17 cellular contexts compared by ENCODE assay signal in the genomic region with DNA sequence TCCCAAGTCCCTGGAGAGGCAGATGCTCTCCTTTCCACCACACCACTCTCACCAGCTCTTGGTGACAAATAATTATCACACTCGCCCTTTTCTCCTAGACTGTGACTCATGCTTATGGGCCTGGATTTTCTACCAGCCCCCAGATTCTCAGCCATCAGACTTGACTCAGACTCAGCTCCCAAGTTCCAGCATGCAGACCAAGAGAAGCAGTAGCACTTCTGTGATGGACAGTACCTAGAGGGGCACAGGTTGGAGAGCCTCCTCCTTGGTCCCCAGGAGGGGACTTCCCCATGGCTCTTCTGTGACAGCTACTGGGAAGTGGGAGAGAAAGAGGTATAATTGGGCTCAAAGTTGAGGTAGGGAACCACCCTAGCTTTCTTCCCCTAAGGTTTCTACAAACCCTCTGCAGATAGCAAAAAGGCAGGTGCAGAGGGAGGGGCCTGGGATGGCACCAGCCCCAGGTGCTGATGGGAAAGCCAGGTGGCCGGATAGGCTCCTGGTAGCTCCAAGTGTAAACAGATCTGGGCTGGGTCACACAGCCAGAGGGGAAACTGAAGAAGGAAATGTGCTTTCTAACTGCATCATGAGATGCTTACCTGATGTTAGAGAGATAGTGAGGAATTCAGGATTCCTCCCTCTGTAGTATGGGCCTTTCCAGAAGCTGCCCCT. TPM values are rescaled to one million over a fixed set of nuclear protein-coding genes. Genes with fewer than 3 reads are reported as not detected.
A peak's percentile ranks its signal among the peaks of the same experiment; 100 is the strongest.
DNase-seq lines count a peak whose midpoint lies in the region; ATAC-seq and TF ChIP-seq lines count a peak whose summit lies in the region.
"Had no signal": no experiment of that assay in that cellular context is flagged by ENCODE, and none has a peak within 500 bp of the region (broad histone marks: within the 10 kb centered on the region; RNA-seq: fewer than 3 reads in every experiment).

No MANE protein-coding gene starts in this region.

- no peaks in the 10 kb centered on the region for H3K9me3 ChIP-seq in uterus
- H3K9me3 ChIP-seq: heart right ventricle, MG63 had no signal

- peaks cover 4 to 11% of the 10 kb centered on the region in 2 donors for H3K4me1 ChIP-seq in uterus
- H3K4me1 ChIP-seq: heart right ventricle had no signal

- peaks cover 7% of the 10 kb centered on the region for H3K27me3 Mint-ChIP-seq in activated T-helper 1 cell treated with anti-CD3 and anti-CD28 coated beads, Interleukin-12 subunit alpha, Interleukin-12 subunit beta, Interleukin-2, Interleukin-4 antibody, amounts not matched to agents 30 ng/mL and 10 ng/mL and 1 ng/mL, durations not matched to agents 14 hours and 24 hours and 36 hours (ENCODE audit: insufficient read depth)

- no peak overlapping the region for H3K27ac Mint-ChIP-seq in activated naive CD4-positive, alpha-beta T cell treated with anti-CD3 and anti-CD28 coated beads, Interleukin-2, amount 50 U/mL, for 72 hours
- H3K27ac Mint-ChIP-seq in activated T-helper 1 cell treated with anti-CD3 and anti-CD28 coated beads, Interleukin-12 subunit alpha, Interleukin-12 subunit beta, Interleukin-2, Interleukin-4 antibody, amounts not matched to agents 30 ng/mL and 10 ng/mL and 1 ng/mL, durations not matched to agents 14 hours and 24 hours and 36 hours: no peak overlapping the region
- H3K27ac Mint-ChIP-seq: activated CD4-positive, alpha-beta T cell treated with anti-CD3 and anti-CD28 coated beads, Interleukin-2, amount 10 ng/mL, durations not matched to agents 24 days and 14 days had no signal

- intact Hi-C loops in uterus (cut with DNase I; ENCODE audit: low total_unique reads): no loop called here
- intact Hi-C loops in activated T-helper 1 cell treated with anti-CD3 and anti-CD28 coated beads, Interleukin-12 subunit alpha, Interleukin-12 subunit beta, Interleukin-2, Interleukin-4 antibody, amounts not matched to agents 30 ng/mL and 10 ng/mL and 1 ng/mL, durations not matched to agents 14 hours and 24 hours and 36 hours (cut with micrococcal nuclease): no loop called here

- peak; percentile 46 to 64 for ATAC-seq in activated naive CD4-positive, alpha-beta T cell treated with anti-CD3 and anti-CD28 coated beads, Interleukin-2, amount 50 U/mL, for 72 hours
- ATAC-seq in GM21360 (IDR thresholded peaks at IDR 0.05; ENCODE audit: unreplicated experiment): no peak
- ATAC-seq: heart right ventricle had no signal

- no peak overlapping the region for H3K4me3 ChIP-seq in epithelial cell of esophagus (ENCODE audit: low read length)
- no peak overlapping the region for H3K4me3 ChIP-seq in uterus
- H3K4me3 ChIP-seq: heart right ventricle, MG63 had no signal

- H3K27me3 ChIP-seq in uterus: no peaks in the 10 kb centered on the region
- H3K27me3 ChIP-seq: MG63 had no signal

- H3K36me3 ChIP-seq in uterus: no peaks in the 10 kb centered on the region
- H3K36me3 ChIP-seq: heart right ventricle, MG63 had no signal

- no peaks in the 10 kb centered on the region for H3K9me3 Mint-ChIP-seq in activated naive CD4-positive, alpha-beta T cell treated with anti-CD3 and anti-CD28 coated beads, Interleukin-2, amount 50 U/mL, for 72 hours
- no peaks in the 10 kb centered on the region for H3K9me3 Mint-ChIP-seq in activated T-helper 1 cell treated with anti-CD3 and anti-CD28 coated beads, Interleukin-12 subunit alpha, Interleukin-12 subunit beta, Interleukin-2, Interleukin-4 antibody, amounts not matched to agents 30 ng/mL and 10 ng/mL and 1 ng/mL, durations not matched to agents 14 hours and 24 hours and 36 hours
- H3K9me3 Mint-ChIP-seq: activated CD4-positive, alpha-beta T cell treated with anti-CD3 and anti-CD28 coated beads, Interleukin-2, amount 10 ng/mL, durations not matched to agents 24 days and 14 days had no signal

- no peak overlapping the region for H3K4me3 Mint-ChIP-seq in activated T-helper 1 cell treated with anti-CD3 and anti-CD28 coated beads, Interleukin-12 subunit alpha, Interleukin-12 subunit beta, Interleukin-2, Interleukin-4 antibody, amounts not matched to agents 30 ng/mL and 10 ng/mL and 1 ng/mL, durations not matched to agents 14 hours and 24 hours and 36 hours
- H3K4me3 Mint-ChIP-seq: activated CD4-positive, alpha-beta T cell treated with anti-CD3 and anti-CD28 coated beads, Interleukin-2, amount 10 ng/mL, durations not matched to agents 24 days and 14 days had no signal

- peak overlapping the region; percentile 92 to 93 for H3K27ac ChIP-seq in uterus
- H3K27ac ChIP-seq: heart right ventricle had no signal

- no peaks in the 10 kb centered on the region for H3K36me3 Mint-ChIP-seq in activated naive CD4-positive, alpha-beta T cell treated with anti-CD3 and anti-CD28 coated beads, Interleukin-2, amount 50 U/mL, for 72 hours
- H3K36me3 Mint-ChIP-seq in activated T-helper 1 cell treated with anti-CD3 and anti-CD28 coated beads, Interleukin-12 subunit alpha, Interleukin-12 subunit beta, Interleukin-2, Interleukin-4 antibody, amounts not matched to agents 30 ng/mL and 10 ng/mL and 1 ng/mL, durations not matched to agents 14 hours and 24 hours and 36 hours (ENCODE audit: low read depth): no peaks in the 10 kb centered on the region

- DNase-seq in activated naive CD4-positive, alpha-beta T cell treated with anti-CD3 and anti-CD28 coated beads, Interleukin-2, amount 50 U/mL, for 72 hours (ENCODE audit: low spot score in 2 of 2): no peak
- no peak for DNase-seq in activated naive CD4-positive, alpha-beta T cell treated with anti-CD3 and anti-CD28 coated beads, Interleukin-2, amount 50 U/mL, for 16 hours
- DNase-seq in NCI-H2196 treated with DMSO at 0.1 percent for 48 hours (lab: John Stamatoyannopoulos, UW; ENCODE audit: unreplicated experiment): peak; percentile 51
- DNase-seq in epithelial cell of esophagus (ENCODE audit: low read depth): peak; percentile 71
- DNase-seq in uterus: no peak
- no peak for DNase-seq in activated T-helper 1 cell treated with anti-CD3 and anti-CD28 coated beads, Interleukin-12 subunit alpha, Interleukin-12 subunit beta, Interleukin-2, Interleukin-4 antibody, amounts not matched to agents 30 ng/mL and 10 ng/mL and 1 ng/mL, durations not matched to agents 14 hours and 24 hours and 36 hours (ENCODE audit: low spot score)
- no peak for DNase-seq in NK-92 (lab: John Stamatoyannopoulos, UW; ENCODE audit: unreplicated experiment)
- DNase-seq: activated CD4-positive, alpha-beta T cell treated with anti-CD3 and anti-CD28 coated beads, Interleukin-2, amount 10 ng/mL, durations not matched to agents 24 days and 14 days; activated naive CD4-positive, alpha-beta T cell; heart right ventricle; MG63; Right ventricle myocardium superior had no signal

- H3K4me1 Mint-ChIP-seq in activated T-helper 1 cell treated with anti-CD3 and anti-CD28 coated beads, Interleukin-12 subunit alpha, Interleukin-12 subunit beta, Interleukin-2, Interleukin-4 antibody, amounts not matched to agents 30 ng/mL and 10 ng/mL and 1 ng/mL, durations not matched to agents 14 hours and 24 hours and 36 hours (ENCODE audit: low read depth): no peaks in the 10 kb centered on the region

- TF ChIP-seq CTCF in epithelial cell of esophagus (IDR thresholded peaks at IDR 0.05; ENCODE audit: insufficient read depth, low read depth, low read length, missing control alignments): no peak
- TF ChIP-seq CTCF in uterus (IDR thresholded peaks at IDR 0.05): no peak

- no peak for TF ChIP-seq POLR2A in uterus (IDR thresholded peaks at IDR 0.05)

RNA-seq across cellular contexts. Expression of a gene that starts 4.1 kb away (rescaled TPM):
- total RNA-seq in activated naive CD4-positive, alpha-beta T cell treated with anti-CD3 and anti-CD28 coated beads, Interleukin-2, amount 50 U/mL, for 72 hours: under 1 TPM in 1 of 2 donors, not detected in 1; 0.07 TPM
- total RNA-seq in uterus: 10 to 100 TPM; 19.4 to 84.6 (median 32.0) TPM
- total RNA-seq in activated T-helper 1 cell treated with anti-CD3 and anti-CD28 coated beads, Interleukin-12 subunit alpha, Interleukin-12 subunit beta, Interleukin-2, Interleukin-4 antibody, amounts not matched to agents 30 ng/mL and 10 ng/mL and 1 ng/mL, durations not matched to agents 14 hours and 24 hours and 36 hours: not detected in 2 replicates
- total RNA-seq: activated CD4-positive, alpha-beta T cell treated with anti-CD3 and anti-CD28 coated beads, Interleukin-2, amount 10 ng/mL, durations not matched to agents 24 days and 14 days; dermis microvascular lymphatic vessel endothelial cell; H7; lung microvascular endothelial cell; pulmonary artery endothelial cell; Right ventricle myocardium superior had no signal

RNA-seq across cellular contexts. Expression of a gene that starts 13.7 kb away (rescaled TPM):
- not detected for total RNA-seq in activated naive CD4-positive, alpha-beta T cell treated with anti-CD3 and anti-CD28 coated beads, Interleukin-2, amount 50 U/mL, for 72 hours
- not detected for total RNA-seq in uterus
- total RNA-seq in activated T-helper 1 cell treated with anti-CD3 and anti-CD28 coated beads, Interleukin-12 subunit alpha, Interleukin-12 subunit beta, Interleukin-2, Interleukin-4 antibody, amounts not matched to agents 30 ng/mL and 10 ng/mL and 1 ng/mL, durations not matched to agents 14 hours and 24 hours and 36 hours: not detected in 2 replicates
- total RNA-seq: activated CD4-positive, alpha-beta T cell treated with anti-CD3 and anti-CD28 coated beads, Interleukin-2, amount 10 ng/mL, durations not matched to agents 24 days and 14 days; dermis microvascular lymphatic vessel endothelial cell; H7; heart right ventricle; lung microvascular endothelial cell; pulmonary artery endothelial cell; Right ventricle myocardium superior had no signal

RNA-seq across cellular contexts. Expression of a gene that starts 18.5 kb away (rescaled TPM):
- total RNA-seq in activated naive CD4-positive, alpha-beta T cell treated with anti-CD3 and anti-CD28 coated beads, Interleukin-2, amount 50 U/mL, for 72 hours: 10 to 100 TPM; 49.8 to 52.9 TPM
- 10 to 100 TPM; 37.7 to 91.0 (median 62.9) TPM for total RNA-seq in uterus
- total RNA-seq in activated T-helper 1 cell treated with anti-CD3 and anti-CD28 coated beads, Interleukin-12 subunit alpha, Interleukin-12 subunit beta, Interleukin-2, Interleukin-4 antibody, amounts not matched to agents 30 ng/mL and 10 ng/mL and 1 ng/mL, durations not matched to agents 14 hours and 24 hours and 36 hours: 95.9 and 97.1 TPM in 2 replicates

RNA-seq across cellular contexts. Expression of a gene that starts 29.3 kb away (rescaled TPM):
- total RNA-seq in activated naive CD4-positive, alpha-beta T cell treated with anti-CD3 and anti-CD28 coated beads, Interleukin-2, amount 50 U/mL, for 72 hours: under 1 TPM; 0.43 to 0.56 TPM
- total RNA-seq in uterus: 1 to 10 TPM in 1 of 4 donors, not detected in 3; 1.2 TPM
- 0.34 and 0.96 TPM in 2 replicates for total RNA-seq in activated T-helper 1 cell treated with anti-CD3 and anti-CD28 coated beads, Interleukin-12 subunit alpha, Interleukin-12 subunit beta, Interleukin-2, Interleukin-4 antibody, amounts not matched to agents 30 ng/mL and 10 ng/mL and 1 ng/mL, durations not matched to agents 14 hours and 24 hours and 36 hours
- total RNA-seq: H7, lung microvascular endothelial cell, pulmonary artery endothelial cell had no signal

RNA-seq across cellular contexts. Expression of a gene that starts 34.0 kb away (rescaled TPM):
- 10 to 100 TPM in 1 of 2 donors, under 1 TPM in 1; 0.50 to 15.8 TPM for total RNA-seq in activated naive CD4-positive, alpha-beta T cell treated with anti-CD3 and anti-CD28 coated beads, Interleukin-2, amount 50 U/mL, for 72 hours
- 10 to 100 TPM in 2 of 4 donors, 1 to 10 TPM in 2; 2.3 to 22.9 (median 9.7) TPM for total RNA-seq in uterus
- 12.9 and 18.0 TPM in 2 replicates for total RNA-seq in activated T-helper 1 cell treated with anti-CD3 and anti-CD28 coated beads, Interleukin-12 subunit alpha, Interleukin-12 subunit beta, Interleukin-2, Interleukin-4 antibody, amounts not matched to agents 30 ng/mL and 10 ng/mL and 1 ng/mL, durations not matched to agents 14 hours and 24 hours and 36 hours

Comparison
In these comparisons a context has a peak if more than half of its experiments do, and no peak if none do; other contexts are left out.
1. DNase-seq: peak in NCI-H2196 treated with DMSO at 0.1 percent for 48 hours (single experiment) and epithelial cell of esophagus (single experiment); none in activated naive CD4-positive, alpha-beta T cell treated with anti-CD3 and anti-CD28 coated beads, Interleukin-2, amount 50 U/mL, for 72 hours (0 of 2), activated naive CD4-positive, alpha-beta T cell treated with anti-CD3 and anti-CD28 coated beads, Interleukin-2, amount 50 U/mL, for 16 hours (single experiment), uterus (0 of 2), activated T-helper 1 cell treated with anti-CD3 and anti-CD28 coated beads, Interleukin-12 subunit alpha, Interleukin-12 subunit beta, Interleukin-2, Interleukin-4 antibody, amounts not matched to agents 30 ng/mL and 10 ng/mL and 1 ng/mL, durations not matched to agents 14 hours and 24 hours and 36 hours (single experiment) and NK-92 (single experiment).
2. RNA of a gene that starts 4.1 kb away (total RNA-seq): 19.4 to 84.6 TPM in uterus; 0.07 TPM in activated naive CD4-positive, alpha-beta T cell treated with anti-CD3 and anti-CD28 coated beads, Interleukin-2, amount 50 U/mL, for 72 hours and not detected in activated T-helper 1 cell treated with anti-CD3 and anti-CD28 coated beads, Interleukin-12 subunit alpha, Interleukin-12 subunit beta, Interleukin-2, Interleukin-4 antibody, amounts not matched to agents 30 ng/mL and 10 ng/mL and 1 ng/mL, durations not matched to agents 14 hours and 24 hours and 36 hours; every median in the first group is over 10 times any median in the second.